In genomic region chr4:3766791-3767561, GRCh38 we compare ENCODE assay signal across 9 cellular contexts. TPM values are rescaled to one million over a fixed set of nuclear protein-coding genes. Genes with fewer than 3 reads are reported as not detected.
A peak's percentile ranks its signal among the peaks of the same experiment; 100 is the strongest.
DNase-seq lines count a peak whose midpoint lies in the region; ATAC-seq, FAIRE-seq and TF ChIP-seq lines count a peak whose summit lies in the region.
"Had no signal": no experiment of that assay in that cellular context is flagged by ENCODE, and none has a peak within 500 bp of the region (broad histone marks: within the 10 kb centered on the region; RNA-seq: fewer than 3 reads in every experiment).

No MANE protein-coding gene starts in this region.

- no peak overlapping the region for H3K27ac Mint-ChIP-seq in memory B cell

- peaks cover 13 to 59% (median 41%) of the 10 kb centered on the region in 9 donors for H3K27me3 ChIP-seq in heart left ventricle
- H3K27me3 ChIP-seq: Peyer's patch had no signal

- H3K27ac ChIP-seq in heart left ventricle (peak overlapping the region in 5 of 12 donors; percentile 29 to 63 (median 33)), urinary bladder (ENCODE audit: low read depth) (peak overlapping the region; percentile 39)
- H3K27ac ChIP-seq: Peyer's patch had no signal

- WGBS in heart left ventricle, 4 donors = 5 to 9% (median 8%) methylated on average over 52 to 106 of the region's 106 CpGs
- 8% methylated on average over 106 of the region's 106 CpGs for WGBS in urinary bladder

- H3K4me1 ChIP-seq in heart left ventricle = peaks cover 0 to 13% (median 0%) of the 10 kb centered on the region in 12 donors
- H3K4me1 ChIP-seq in urinary bladder (ENCODE audit: insufficient read depth) = no peaks in the 10 kb centered on the region

- no peaks in the 10 kb centered on the region for H3K36me3 Mint-ChIP-seq in memory B cell

- DNase-seq in heart left ventricle = no peak
- no peak for DNase-seq in Right ventricle myocardium inferior (ENCODE audit: missing footprints)
- DNase-seq in astrocyte of the spinal cord (ENCODE audit: low read depth, low spot score) = peak; percentile 3
- DNase-seq in memory B cell (ENCODE audit: low spot score in 2 of 2) = no peak
- no peak for DNase-seq in effector CD4-positive, alpha-beta T cell
- DNase-seq in GM12891 (ENCODE audit: insufficient read length, low spot score) = no peak
- no peak for DNase-seq in MV-4-11 (lab: John Stamatoyannopoulos, UW)
- DNase-seq: Peyer's patch had no signal

- no peak for FAIRE-seq in GM12891 (lab: Jason Lieb, UNC)

- H3K9me3 ChIP-seq in heart left ventricle = no peaks in the 10 kb centered on the region
- H3K9me3 ChIP-seq: Peyer's patch had no signal

- no peak for ATAC-seq in heart left ventricle
- ATAC-seq in Right ventricle myocardium inferior = no peak
- ATAC-seq in memory B cell (ENCODE audit: low read depth) = no peak

- H3K36me3 ChIP-seq in heart left ventricle = no peaks in the 10 kb centered on the region
- H3K36me3 ChIP-seq in urinary bladder (ENCODE audit: insufficient read depth) = no peaks in the 10 kb centered on the region
- H3K36me3 ChIP-seq: Peyer's patch had no signal

- in situ Hi-C loops in astrocyte of the spinal cord (cut with HindIII; ENCODE audit: low sequenced_read_pairs) = no loop called here

- peak in 2 of 12 donors; percentile 11 to 13 for TF ChIP-seq CTCF in heart left ventricle (IDR thresholded peaks at IDR 0.05)
- TF ChIP-seq CTCF in astrocyte of the spinal cord (IDR thresholded peaks at IDR 0.05; ENCODE audit: low read depth, low read length) = no peak

- H3K4me3 ChIP-seq in heart left ventricle (peak overlapping the region in 11 of 12 donors; percentile 3 to 51 (median 42)), astrocyte of the spinal cord (ENCODE audit: low read depth, low read length) (no peak overlapping the region), urinary bladder (ENCODE audit: low read depth, low read length) (peak overlapping the region; percentile 43)

- H3K27me3 Mint-ChIP-seq in memory B cell = peaks cover 11% of the 10 kb centered on the region

- TF ChIP-seq POLR2A in heart left ventricle (IDR thresholded peaks at IDR 0.05) (no peak), GM12891 (IDR thresholded peaks at IDR 0.05; ENCODE audit: low read depth, low read length) (no peak)

- intact Hi-C loops in heart left ventricle (cut with DNase I) (loop anchor here in 4 of 10 donors (5.0 to 10.0 kb wide), 2 partner anchors 108 to 115 kb away; no protein-coding TSS in a partner anchor), Right ventricle myocardium inferior (cut with DNase I) (no loop called here)

- H3K4me3 Mint-ChIP-seq in memory B cell = peak overlapping the region; percentile 47

- H3K4me1 Mint-ChIP-seq in memory B cell = peaks cover 2% of the 10 kb centered on the region

- H3K9me3 Mint-ChIP-seq in memory B cell = no peaks in the 10 kb centered on the region

TF ChIP-seq in GM12891, 5 proteins besides CTCF, POLR2A, EP300 and RAD21:
- TF ChIP-seq POU2F2 (IDR thresholded peaks at IDR 0.05; ENCODE audit: low read depth, low read length) = no peak
- TF ChIP-seq SPI1 (IDR thresholded peaks at IDR 0.05; ENCODE audit: low read depth, low read length) = no peak
- no peak for TF ChIP-seq POLR2AphosphoS5 (IDR thresholded peaks at IDR 0.05; ENCODE audit: low read depth, low read length)
- TF ChIP-seq TAF1 (IDR thresholded peaks at IDR 0.05; ENCODE audit: low read depth, low read length) = no peak

RNA-seq across cellular contexts. Expression of gene ADRA2C, which starts 0.8 kb away (rescaled TPM):
- total RNA-seq in heart left ventricle (1 to 10 TPM; 3.4 to 7.7 (median 5.6) TPM), Right ventricle myocardium inferior (6.9 TPM), urinary bladder (1.1 TPM)
- polyA plus RNA-seq in heart left ventricle (1 to 10 TPM; 3.9 to 4.2 TPM), urinary bladder (5.8 TPM)
- polyA plus RNA-seq in GM12891 (2012; ENCODE audit: low read depth, missing spikeins) = not detected
